ENCODE assay signal across 8 cellular contexts in genomic region chr3:48684480-48685143, GRCh38. TPM values are rescaled to one million over a fixed set of nuclear protein-coding genes. Genes with fewer than 3 reads are reported as not detected.
A peak's percentile ranks its signal among the peaks of the same experiment; 100 is the strongest.
DNase-seq lines count a peak whose midpoint lies in the region; ATAC-seq and TF ChIP-seq lines count a peak whose summit lies in the region.

No MANE protein-coding gene starts in this region.

- peaks cover 16% of the 10 kb centered on the region for H3K4me1 ChIP-seq in A673 (ENCODE audit: insufficient read depth, low read length, poor library complexity, severe bottlenecking)

- CTCF ChIA-PET in A673 (lab: Charles Lee): no interaction called here
- CTCF ChIA-PET in activated CD8-positive, alpha-beta T cell treated with anti-CD3 and anti-CD28 coated beads for 36 hours (lab: Charles Lee): interaction anchor here (0.6 to 1.4 kb wide), 7 partner anchors 32 to 284 kb away, joined by 3 to 8 read pairs (median 3); partner anchors contain the start of gene IP6K2

- no peaks in the 10 kb centered on the region for H3K9me3 Mint-ChIP-seq in activated CD8-positive, alpha-beta T cell treated with anti-CD3 and anti-CD28 coated beads for 36 hours
- no peaks in the 10 kb centered on the region for H3K9me3 Mint-ChIP-seq in stimulated activated naive B cell treated with anti-CD40 and anti-IgM and Interleukin-4, amounts not matched to agents 10 μg/mL and 1 μg/mL and 100 μg/mL, for 72 hours

- peak overlapping the region; percentile 92 for H3K4me3 Mint-ChIP-seq in activated CD8-positive, alpha-beta T cell treated with anti-CD3 and anti-CD28 coated beads for 36 hours
- peak overlapping the region; percentile 89 to 91 for H3K4me3 Mint-ChIP-seq in stimulated activated naive B cell treated with anti-CD40 and anti-IgM and Interleukin-4, amounts not matched to agents 10 μg/mL and 1 μg/mL and 100 μg/mL, for 72 hours

- POLR2A ChIA-PET in A673 (lab: Charles Lee; ENCODE audit: low non-redundant PET): no interaction called here
- POLR2A ChIA-PET in activated CD8-positive, alpha-beta T cell treated with anti-CD3 and anti-CD28 coated beads for 36 hours (lab: Charles Lee): interaction anchor here (0.8 to 1.6 kb wide), 9 partner anchors 9 to 336 kb away, joined by 3 to 7 read pairs (median 4); partner anchors contain the start of genes CELSR3 and WDR6

- intact Hi-C loops in A673 (cut with micrococcal nuclease; ENCODE audit: unreplicated experiment): no loop called here
- intact Hi-C loops in activated CD8-positive, alpha-beta T cell treated with anti-CD3 and anti-CD28 coated beads for 36 hours (cut with micrococcal nuclease): no loop called here

- no peaks in the 10 kb centered on the region for H3K9me3 ChIP-seq in A673 (ENCODE audit: low read depth, low read length, poor library complexity, severe bottlenecking)

- BruUV-seq in A673 (replicated peaks; lab: Mats Ljungman, UMichigan): no TSS peak

- H3K36me3 Mint-ChIP-seq in activated CD8-positive, alpha-beta T cell treated with anti-CD3 and anti-CD28 coated beads for 36 hours (ENCODE audit: low read depth): peaks cover 40% of the 10 kb centered on the region
- peaks cover 32 to 48% of the 10 kb centered on the region in 2 donors for H3K36me3 Mint-ChIP-seq in stimulated activated naive B cell treated with anti-CD40 and anti-IgM and Interleukin-4, amounts not matched to agents 10 μg/mL and 1 μg/mL and 100 μg/mL, for 72 hours

- H3K27ac Mint-ChIP-seq in activated CD8-positive, alpha-beta T cell treated with anti-CD3 and anti-CD28 coated beads for 36 hours: peak overlapping the region; percentile 87
- H3K27ac Mint-ChIP-seq in stimulated activated naive B cell treated with anti-CD40 and anti-IgM and Interleukin-4, amounts not matched to agents 10 μg/mL and 1 μg/mL and 100 μg/mL, for 72 hours: peak overlapping the region; percentile 88

- no peaks in the 10 kb centered on the region for H3K27me3 Mint-ChIP-seq in activated CD8-positive, alpha-beta T cell treated with anti-CD3 and anti-CD28 coated beads for 36 hours
- no peaks in the 10 kb centered on the region for H3K27me3 Mint-ChIP-seq in stimulated activated naive B cell treated with anti-CD40 and anti-IgM and Interleukin-4, amounts not matched to agents 10 μg/mL and 1 μg/mL and 100 μg/mL, for 72 hours

- H3K27me3 ChIP-seq in A673 (replicated peaks; ENCODE audit: insufficient read depth, low read depth, low read length, poor library complexity) (no peaks in the 10 kb centered on the region), H7 (ENCODE audit: control insufficient read depth, insufficient read depth, low read length) (no peaks in the 10 kb centered on the region)

- peaks cover 28% of the 10 kb centered on the region for H3K4me1 Mint-ChIP-seq in activated CD8-positive, alpha-beta T cell treated with anti-CD3 and anti-CD28 coated beads for 36 hours (ENCODE audit: low read depth)
- H3K4me1 Mint-ChIP-seq in stimulated activated naive B cell treated with anti-CD40 and anti-IgM and Interleukin-4, amounts not matched to agents 10 μg/mL and 1 μg/mL and 100 μg/mL, for 72 hours: peaks cover 27 to 58% of the 10 kb centered on the region in 2 donors

- ATAC-seq in activated CD8-positive, alpha-beta T cell treated with anti-CD3 and anti-CD28 coated beads for 36 hours: no peak
- ATAC-seq in stimulated activated naive B cell treated with anti-CD40 and anti-IgM and Interleukin-4, amounts not matched to agents 10 μg/mL and 1 μg/mL and 100 μg/mL, for 72 hours (replicated peaks): no peak
- ATAC-seq in GM21576 (IDR thresholded peaks at IDR 0.05; ENCODE audit: unreplicated experiment) (no peak), HG02981 (IDR thresholded peaks at IDR 0.05; ENCODE audit: unreplicated experiment) (no peak)

- H3K36me3 ChIP-seq in A673 (ENCODE audit: insufficient read depth, low read length, poor library complexity, severe bottlenecking) (peaks cover 8% of the 10 kb centered on the region), H7 (replicated peaks; ENCODE audit: control insufficient read depth, insufficient read depth, low read length) (peaks cover 42% of the 10 kb centered on the region)

- no peak for TF ChIP-seq CTCF in A673 (conservative IDR thresholded peaks at IDR 0.05; ENCODE audit: low read depth, low read length)
- TF ChIP-seq CTCF in activated CD8-positive, alpha-beta T cell treated with anti-CD3 and anti-CD28 coated beads for 36 hours (IDR thresholded peaks at IDR 0.05): no peak

- H3K4me3 ChIP-seq in A673 (ENCODE audit: low read depth, low read length, poor library complexity, severe bottlenecking) (peak overlapping the region; percentile 71), H7 (ENCODE audit: insufficient read depth, low read depth, low read length) (peak overlapping the region; percentile 13)

- no peak overlapping the region for H3K27ac ChIP-seq in A673 (ENCODE audit: low read depth, low read length, poor library complexity, severe bottlenecking)

- DNase-seq in A673 (ENCODE audit: low spot score) (no peak), H7 (no peak), hepatic stellate cell (ENCODE audit: low spot score) (peak; percentile 71), 8988T (no peak)
- DNase-seq in activated CD8-positive, alpha-beta T cell treated with anti-CD3 and anti-CD28 coated beads for 36 hours: no peak
- no peak for DNase-seq in stimulated activated naive B cell treated with anti-CD40 and anti-IgM and Interleukin-4, amounts not matched to agents 10 μg/mL and 1 μg/mL and 100 μg/mL, for 72 hours

RNA-seq across cellular contexts. Expression of gene NCKIPSD, which starts 1.1 kb away (rescaled TPM):
- 15.0 and 18.8 TPM in 2 replicates for total RNA-seq in A673 (2021)
- total RNA-seq in H7 (2014; rRNA removed; shearing (Covaris generic)): 43.8 and 48.8 TPM in 2 replicates
- 10 to 100 TPM; 69.7 to 73.8 TPM for total RNA-seq in activated CD8-positive, alpha-beta T cell treated with anti-CD3 and anti-CD28 coated beads for 36 hours

RNA-seq across cellular contexts. Expression of gene CELSR3, which starts 21.9 kb away (rescaled TPM):
- total RNA-seq in A673 (2021): 1.2 and 2.1 TPM in 2 replicates
- 14.3 and 18.7 TPM in 2 replicates for total RNA-seq in H7 (2014; rRNA removed; shearing (Covaris generic))
- 10 to 100 TPM; 15.8 to 17.8 TPM for total RNA-seq in activated CD8-positive, alpha-beta T cell treated with anti-CD3 and anti-CD28 coated beads for 36 hours

RNA-seq across cellular contexts. Expression of gene IP6K2, which starts 32.4 kb away (rescaled TPM):
- total RNA-seq in A673 (2021): 62.5 and 72.0 TPM in 2 replicates
- 93.8 and 107 TPM in 2 replicates for total RNA-seq in H7 (2014; rRNA removed; shearing (Covaris generic))
- 10 to 100 TPM; 47.7 to 48.0 TPM for total RNA-seq in activated CD8-positive, alpha-beta T cell treated with anti-CD3 and anti-CD28 coated beads for 36 hours

RNA-seq across cellular contexts. Expression of gene SLC26A6, which starts 49.4 kb away (rescaled TPM):
- 11.8 and 12.6 TPM in 2 replicates for total RNA-seq in A673 (2021)
- total RNA-seq in H7 (2014; rRNA removed; shearing (Covaris generic)): 70.5 and 76.0 TPM in 2 replicates
- total RNA-seq in activated CD8-positive, alpha-beta T cell treated with anti-CD3 and anti-CD28 coated beads for 36 hours: 10 to 100 TPM; 41.3 to 45.0 TPM
